ENCODE assay signal across 11 cellular contexts in genomic region chr13:79491715-79492114, GRCh38. TPM values are rescaled to one million over a fixed set of nuclear protein-coding genes. Genes with fewer than 3 reads are reported as not detected.
DNase-seq lines count a peak whose midpoint lies in the region; ATAC-seq and TF ChIP-seq lines count a peak whose summit lies in the region.
"Had no signal": no experiment of that assay in that cellular context is flagged by ENCODE, and none has a peak within 500 bp of the region (broad histone marks: within the 10 kb centered on the region; RNA-seq: fewer than 3 reads in every experiment).

No MANE protein-coding gene starts in this region.

- no peak for TF ChIP-seq CTCF in retinal pigment epithelial cell (conservative IDR thresholded peaks at IDR 0.05; ENCODE audit: low read depth, low read length)

- no peaks in the 10 kb centered on the region for H3K9me3 ChIP-seq in SJSA1 (replicated peaks)

- H3K27ac ChIP-seq in SJSA1, result peak overlapping the region; percentile 72

- peaks cover 59% of the 10 kb centered on the region for H3K36me3 Mint-ChIP-seq in activated CD4-positive, alpha-beta T cell treated with anti-CD3 and anti-CD28 coated beads, Interleukin-2, amount 10 ng/mL, durations not matched to agents 24 days and 14 days (ENCODE audit: low read depth)

- no peaks in the 10 kb centered on the region for H3K27me3 ChIP-seq in SJSA1 (replicated peaks)

- peaks cover 8% of the 10 kb centered on the region for H3K9me3 Mint-ChIP-seq in activated CD4-positive, alpha-beta T cell treated with anti-CD3 and anti-CD28 coated beads, Interleukin-2, amount 10 ng/mL, durations not matched to agents 24 days and 14 days
- H3K9me3 Mint-ChIP-seq: central memory CD8-positive, alpha-beta T cell had no signal

- H3K4me3 ChIP-seq in SJSA1 (no peak overlapping the region), retinal pigment epithelial cell (ENCODE audit: low read length) (no peak overlapping the region)

- intact Hi-C loops in activated CD4-positive, alpha-beta T cell treated with anti-CD3 and anti-CD28 coated beads, Interleukin-2, amount 10 ng/mL, durations not matched to agents 24 days and 14 days (cut with micrococcal nuclease), result loop anchor here (1.0 kb wide), 2 partner anchors 10 kb away; partner anchors contain the start of gene NDFIP2

- peaks cover 44% of the 10 kb centered on the region for H3K4me1 ChIP-seq in SJSA1 (replicated peaks)

- peaks cover 83% of the 10 kb centered on the region for H3K4me1 Mint-ChIP-seq in activated CD4-positive, alpha-beta T cell treated with anti-CD3 and anti-CD28 coated beads, Interleukin-2, amount 10 ng/mL, durations not matched to agents 24 days and 14 days

- H3K36me3 ChIP-seq in SJSA1, result peaks cover 9% of the 10 kb centered on the region

- peak overlapping the region; percentile 77 for H3K4me3 Mint-ChIP-seq in activated CD4-positive, alpha-beta T cell treated with anti-CD3 and anti-CD28 coated beads, Interleukin-2, amount 10 ng/mL, durations not matched to agents 24 days and 14 days
- H3K4me3 Mint-ChIP-seq: central memory CD8-positive, alpha-beta T cell had no signal

- ATAC-seq in HG03571 (IDR thresholded peaks at IDR 0.05; ENCODE audit: unreplicated experiment), result no peak

- H3K27me3 Mint-ChIP-seq in activated CD4-positive, alpha-beta T cell treated with anti-CD3 and anti-CD28 coated beads, Interleukin-2, amount 10 ng/mL, durations not matched to agents 24 days and 14 days, result no peaks in the 10 kb centered on the region
- H3K27me3 Mint-ChIP-seq: central memory CD8-positive, alpha-beta T cell had no signal

- H3K27ac Mint-ChIP-seq in activated CD4-positive, alpha-beta T cell treated with anti-CD3 and anti-CD28 coated beads, Interleukin-2, amount 10 ng/mL, durations not matched to agents 24 days and 14 days, result peak overlapping the region; percentile 92

- peak; percentile 74 for DNase-seq in activated CD4-positive, alpha-beta T cell treated with anti-CD3 and anti-CD28 coated beads, Interleukin-2, amount 10 ng/mL, durations not matched to agents 24 days and 14 days
- no peak for DNase-seq in activated CD4-positive, alpha-beta T cell treated with anti-CD3 and anti-CD28 coated beads for 48 hours
- DNase-seq in SJSA1 (ENCODE audit: low read depth in 1 of 2, low spot score in 2 of 2) (peak in 1 of 2 experiments; percentile 24), fibroblast of gingiva (ENCODE audit: low read depth) (peak; percentile 84), retinal pigment epithelial cell (ENCODE audit: low read depth) (peak; percentile 60), SW480 (ENCODE audit: low spot score) (no peak)
- no peak for DNase-seq in activated CD4-positive, CD25-positive, alpha-beta regulatory T cell (lab: John Stamatoyannopoulos, UW)
- DNase-seq: KG1, NCI-H82 had no signal

RNA-seq across cellular contexts. Expression of gene NDFIP2, which starts 10.8 kb away (rescaled TPM):
- total RNA-seq in activated CD4-positive, alpha-beta T cell treated with anti-CD3 and anti-CD28 coated beads, Interleukin-2, amount 10 ng/mL, durations not matched to agents 24 days and 14 days, result 258 and 272 TPM in 2 replicates
- total RNA-seq in SJSA1 (2014; rRNA removed; shearing (Covaris generic)), result 80.0 and 110 TPM in 2 replicates

Comparison
In these comparisons a context has a peak if more than half of its experiments do, and no peak if none do; other contexts are left out.
1. DNase-seq: peak in activated CD4-positive, alpha-beta T cell treated with anti-CD3 and anti-CD28 coated beads, Interleukin-2, amount 10 ng/mL, durations not matched to agents 24 days and 14 days (single experiment), fibroblast of gingiva (single experiment) and retinal pigment epithelial cell (single experiment); none in activated CD4-positive, alpha-beta T cell treated with anti-CD3 and anti-CD28 coated beads for 48 hours (single experiment), SW480 (single experiment) and activated CD4-positive, CD25-positive, alpha-beta regulatory T cell (0 of 4).